Comparison of ENCODE assay signal across 8 cellular contexts in genomic region chr22:31829505-31829904, GRCh38.
DNase-seq lines count a peak whose midpoint lies in the region; ATAC-seq and TF ChIP-seq lines count a peak whose summit lies in the region.

No MANE protein-coding gene starts in this region.

- no peak for ATAC-seq in HG02885 (IDR thresholded peaks at IDR 0.05; ENCODE audit: poor library complexity, unreplicated experiment)
- ATAC-seq in GM18858 (IDR thresholded peaks at IDR 0.05; ENCODE audit: unreplicated experiment) = no peak

- DNase-seq in AG10803 (ENCODE audit: low read depth) = peak; percentile 91
- peak; percentile 94 for DNase-seq in HS-5 (ENCODE audit: low read depth)
- peak; percentile 75 for DNase-seq in activated CD8-positive, alpha-beta memory T cell treated with anti-CD3 and anti-CD28 coated beads for 24 hours
- DNase-seq in glomerular visceral epithelial cell (ENCODE audit: extremely low spot score) = peak; percentile 91
- DNase-seq in stimulated activated CD8-positive, alpha-beta memory T cell treated with anti-CD3 and anti-CD28 coated beads, Interleukin-4, amount 100 ng/mL, for 48 hours = peak; percentile 68
- DNase-seq in central memory CD4-positive, alpha-beta T cell = no peak

- peak; percentile 23 for TF ChIP-seq CTCF in AG10803 (conservative IDR thresholded peaks at IDR 0.05; ENCODE audit: low read length)

- no peak overlapping the region for H3K4me3 ChIP-seq in AG10803 (ENCODE audit: low read length)
